Comparison of ENCODE assay signal across 1 cellular context in the genomic region with DNA sequence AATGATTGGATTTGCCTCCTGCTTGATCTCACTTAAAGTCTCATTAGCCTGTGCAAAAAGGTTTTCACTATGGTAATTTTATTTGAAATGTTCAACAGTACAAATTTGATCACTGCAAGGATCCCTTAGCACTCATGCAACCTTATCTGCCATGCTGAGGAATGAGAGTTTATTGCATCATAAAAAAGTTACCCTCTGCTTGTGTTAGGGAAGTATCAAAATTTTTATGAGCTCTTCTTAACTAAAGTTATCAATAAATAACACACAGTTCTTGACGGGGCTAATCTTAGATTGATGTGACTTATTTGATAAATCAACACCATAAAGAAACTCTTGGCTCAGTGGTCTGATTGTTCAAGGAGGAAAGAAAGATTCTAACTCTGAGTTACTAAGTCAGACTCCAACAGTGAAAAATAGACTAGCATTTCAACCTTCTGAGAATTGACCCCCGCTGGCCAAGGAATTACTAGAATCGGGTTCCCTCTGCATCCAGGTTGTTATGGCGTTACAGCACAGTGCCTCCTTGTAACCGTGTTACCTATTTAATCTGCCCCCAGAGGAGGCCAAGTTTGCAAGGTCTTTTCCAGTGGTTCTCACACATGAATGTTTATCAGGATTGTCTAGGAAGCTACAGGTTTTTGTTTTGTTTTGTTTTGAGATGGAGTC.
TF ChIP-seq lines count a peak whose summit lies in the region.

No MANE protein-coding gene starts in this region.

TF ChIP-seq in HepG2, 621 proteins besides CTCF, POLR2A, EP300 and RAD21 (continued from another document):
- TF ChIP-seq, protein P1, sequence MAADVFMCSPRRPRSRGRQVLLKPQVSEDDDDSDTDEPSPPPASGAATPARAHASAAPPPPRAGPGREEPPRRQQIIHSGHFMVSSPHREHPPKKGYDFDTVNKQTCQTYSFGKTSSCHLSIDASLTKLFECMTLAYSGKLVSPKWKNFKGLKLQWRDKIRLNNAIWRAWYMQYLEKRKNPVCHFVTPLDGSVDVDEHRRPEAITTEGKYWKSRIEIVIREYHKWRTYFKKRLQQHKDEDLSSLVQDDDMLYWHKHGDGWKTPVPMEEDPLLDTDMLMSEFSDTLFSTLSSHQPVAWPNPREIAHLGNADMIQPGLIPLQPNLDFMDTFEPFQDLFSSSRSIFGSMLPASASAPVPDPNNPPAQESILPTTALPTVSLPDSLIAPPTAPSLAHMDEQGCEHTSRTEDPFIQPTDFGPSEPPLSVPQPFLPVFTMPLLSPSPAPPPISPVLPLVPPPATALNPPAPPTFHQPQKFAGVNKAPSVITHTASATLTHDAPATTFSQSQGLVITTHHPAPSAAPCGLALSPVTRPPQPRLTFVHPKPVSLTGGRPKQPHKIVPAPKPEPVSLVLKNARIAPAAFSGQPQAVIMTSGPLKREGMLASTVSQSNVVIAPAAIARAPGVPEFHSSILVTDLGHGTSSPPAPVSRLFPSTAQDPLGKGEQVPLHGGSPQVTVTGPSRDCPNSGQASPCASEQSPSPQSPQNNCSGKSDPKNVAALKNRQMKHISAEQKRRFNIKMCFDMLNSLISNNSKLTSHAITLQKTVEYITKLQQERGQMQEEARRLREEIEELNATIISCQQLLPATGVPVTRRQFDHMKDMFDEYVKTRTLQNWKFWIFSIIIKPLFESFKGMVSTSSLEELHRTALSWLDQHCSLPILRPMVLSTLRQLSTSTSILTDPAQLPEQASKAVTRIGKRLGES (CRISPR knock-in tag; IDR thresholded peaks at IDR 0.05; ENCODE audit: borderline replicate concordance) = no peak
- peak; percentile 61 for TF ChIP-seq CEBPB (IDR thresholded peaks at IDR 0.05; ENCODE audit: borderline replicate concordance, low read depth, low read length)
- peak; percentile 52; the same call in 1 of the 2 replicates for TF ChIP-seq ATF7 (IDR thresholded peaks at IDR 0.05)
- no peak for TF ChIP-seq ATF7 (CRISPR knock-in tag; IDR thresholded peaks at IDR 0.05)
- TF ChIP-seq DR1 (CRISPR knock-in tag; IDR thresholded peaks at IDR 0.05) = no peak
